In the genomic region with DNA sequence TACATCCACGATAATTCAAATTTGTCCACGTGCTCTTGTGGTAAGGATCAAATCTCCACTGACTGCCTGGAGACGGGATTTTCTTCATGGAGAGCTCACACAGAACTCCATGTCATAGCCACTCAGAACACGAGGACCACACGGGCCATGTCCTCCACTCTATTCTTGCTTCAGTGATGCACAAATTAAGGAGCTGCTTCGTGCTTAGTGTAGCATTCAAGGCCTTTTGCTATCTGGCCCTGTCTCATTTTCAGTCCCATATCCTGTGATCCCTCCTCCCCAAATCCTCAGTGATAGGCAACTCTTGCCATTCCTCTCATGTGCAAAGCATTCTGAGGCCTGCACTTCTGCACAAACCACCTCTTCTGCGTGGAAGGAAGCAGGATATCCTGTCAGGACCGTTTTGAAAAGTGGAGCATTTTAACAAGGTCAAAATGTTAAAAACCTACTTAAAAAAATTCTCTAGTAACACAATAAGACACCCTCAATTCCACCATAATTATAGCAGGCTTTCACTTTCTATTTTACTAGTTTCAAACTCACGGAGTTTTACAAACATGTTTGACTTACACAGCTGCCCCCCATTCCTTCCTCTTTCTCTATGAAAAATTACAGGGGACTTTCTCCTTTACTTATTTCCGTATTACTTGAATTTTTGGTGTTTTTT, we compare ENCODE assay signal across 8 cellular contexts. TPM values are rescaled to one million over a fixed set of nuclear protein-coding genes. Genes with fewer than 3 reads are reported as not detected.
A peak's percentile ranks its signal among the peaks of the same experiment; 100 is the strongest.
DNase-seq lines count a peak whose midpoint lies in the region; ATAC-seq, FAIRE-seq and TF ChIP-seq lines count a peak whose summit lies in the region.

No MANE protein-coding gene starts in this region.

- no peak for TF ChIP-seq POLR2A in GM12892 (IDR thresholded peaks at IDR 0.05; ENCODE audit: low read depth, low read length)
- no peak for TF ChIP-seq POLR2A in tibial nerve (IDR thresholded peaks at IDR 0.05)

- H3K27me3 Mint-ChIP-seq in endothelial cell (ENCODE audit: unreplicated experiment), result peaks cover 2% of the 10 kb centered on the region

- peaks cover 63% of the 10 kb centered on the region for H3K79me2 ChIP-seq in MM.1S (ENCODE audit: low read length)

- peak overlapping the region; percentile 42; the same call in 1 of the 2 replicates for H3K27ac ChIP-seq in MM.1S (ENCODE audit: low read length)
- peak overlapping the region in 3 of 4 donors; percentile 76 to 80 (median 79) for H3K27ac ChIP-seq in tibial nerve

- H3K4me1 ChIP-seq in MM.1S (ENCODE audit: low read length), result peaks cover 31% of the 10 kb centered on the region
- H3K4me1 ChIP-seq in tibial nerve, result peaks cover 0 to 20% (median 8%) of the 10 kb centered on the region in 4 donors

- H3K4me3 ChIP-seq in MM.1S (ENCODE audit: low read length) (peak overlapping the region; percentile 34), tibial nerve (no peak overlapping the region)

- H3K36me3 ChIP-seq in MM.1S (replicated peaks; ENCODE audit: insufficient read depth, low read length) (0 out of 2 replicates have a peak, but pooled peaks cover 5% of the 10 kb centered on the region), tibial nerve (peaks cover 0 to 84% (median 0%) of the 10 kb centered on the region in 3 donors)

- DNase-seq in GM12892 (ENCODE audit: insufficient read length) (no peak), MM.1S (peak; percentile 60), endothelial cell (ENCODE audit: low spot score) (no peak), tibial nerve (ENCODE audit: low spot score in 2 of 2) (no peak), A172 (ENCODE audit: low spot score) (no peak), NCI-H1417 (lab: John Stamatoyannopoulos, UW) (no peak), KG1 (lab: John Stamatoyannopoulos, UW) (no peak)

- peaks cover 63% of the 10 kb centered on the region for H3K36me3 Mint-ChIP-seq in endothelial cell (ENCODE audit: low read depth, unreplicated experiment)

- H3K9me3 ChIP-seq in MM.1S (replicated peaks; ENCODE audit: insufficient read depth, low read length) (no peaks in the 10 kb centered on the region), tibial nerve (no peaks in the 10 kb centered on the region)

- TF ChIP-seq CTCF in MM.1S (IDR thresholded peaks at IDR 0.05; ENCODE audit: low read length) (no peak), endothelial cell (IDR thresholded peaks at IDR 0.05; ENCODE audit: unreplicated experiment) (no peak), tibial nerve (IDR thresholded peaks at IDR 0.05) (no peak)

- TF ChIP-seq EP300 in tibial nerve (IDR thresholded peaks at IDR 0.05), result no peak

- H3K4me2 ChIP-seq in MM.1S (ENCODE audit: low read depth, low read length), result peak overlapping the region; percentile 84

- no peaks in the 10 kb centered on the region for H3K9me3 Mint-ChIP-seq in endothelial cell (ENCODE audit: unreplicated experiment)

- H3K4me1 Mint-ChIP-seq in endothelial cell (ENCODE audit: unreplicated experiment), result peaks cover 32% of the 10 kb centered on the region

- H3K27ac Mint-ChIP-seq in endothelial cell (ENCODE audit: unreplicated experiment), result peak overlapping the region; percentile 96

- H2AFZ ChIP-seq in MM.1S (ENCODE audit: low read length), result no peak overlapping the region

- ATAC-seq in GM21529 (IDR thresholded peaks at IDR 0.05; ENCODE audit: unreplicated experiment), result peak; percentile 53

- H3K9me2 ChIP-seq in MM.1S (replicated peaks; ENCODE audit: insufficient read depth, low read length), result no peaks in the 10 kb centered on the region

- WGBS in tibial nerve, 2 donors, result 63 to 70% methylated on average over 10 of the region's 10 CpGs

- peak; percentile 87 for FAIRE-seq in GM12892 (lab: Jason Lieb, UNC)

- H3K27me3 ChIP-seq in MM.1S (replicated peaks; ENCODE audit: insufficient read depth, low read length) (no peaks in the 10 kb centered on the region), tibial nerve (no peaks in the 10 kb centered on the region)

- H3K9ac ChIP-seq in MM.1S (ENCODE audit: low read length), result peak overlapping the region; percentile 17; the same call in 1 of the 2 replicates

- peaks cover 29% of the 10 kb centered on the region for H3F3A ChIP-seq in MM.1S (ENCODE audit: insufficient read depth, low read length)

- peak overlapping the region; percentile 19 for H3K4me3 Mint-ChIP-seq in endothelial cell (ENCODE audit: unreplicated experiment)

- H4K20me1 ChIP-seq in MM.1S (ENCODE audit: insufficient read depth, low read length), result no peaks in the 10 kb centered on the region

RNA-seq across cellular contexts. Expression of gene ST3GAL5, which starts 35.2 kb away (rescaled TPM):
- 5.8 TPM for polyA plus RNA-seq in GM12892 (2012; ENCODE audit: missing spikeins)
- total RNA-seq in endothelial cell (ENCODE audit: unreplicated experiment) (49.8 TPM), tibial nerve (10 to 100 TPM; 30.9 to 37.4 (median 32.9) TPM)
- 18.7 and 30.0 TPM in 2 replicates for total RNA-seq in A172 (2014; rRNA removed; shearing (Covaris generic))
